In the genomic region with DNA sequence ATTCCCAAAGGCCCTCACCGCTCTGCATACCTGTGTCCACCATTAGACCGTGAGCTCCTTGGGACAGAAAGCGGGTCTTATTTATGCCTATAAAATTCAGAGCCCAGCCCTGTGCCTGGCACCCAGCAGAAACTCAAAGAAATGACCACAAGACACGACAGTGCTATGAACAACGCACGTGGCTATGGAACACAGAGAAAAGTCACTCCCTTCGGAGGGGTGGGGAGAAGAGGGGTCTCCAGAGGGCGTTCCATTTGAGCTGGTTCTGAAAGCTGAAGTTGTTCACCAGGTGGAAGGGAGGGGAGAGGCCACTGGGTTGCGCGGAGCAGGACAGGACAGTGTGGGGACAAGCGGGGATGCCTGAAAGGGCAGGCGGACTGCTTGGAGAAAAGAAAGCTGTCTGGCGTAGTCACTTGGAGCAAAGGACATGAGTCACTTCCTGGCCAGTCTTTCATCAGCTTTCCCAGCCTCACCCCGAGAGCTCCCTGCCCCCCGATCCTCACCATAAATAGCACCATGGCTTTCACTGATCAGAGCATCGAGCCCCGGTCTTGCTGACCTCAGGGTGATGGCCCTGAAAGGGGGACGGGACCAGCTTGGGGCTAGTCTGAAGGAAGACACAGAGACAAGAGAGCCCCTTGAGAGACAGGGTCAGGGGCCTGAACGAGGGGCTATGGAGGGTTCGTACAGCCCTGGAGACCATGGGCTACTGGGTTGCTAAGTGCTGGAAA, we compare ENCODE assay signal across 1 cellular context.
A peak's percentile ranks its signal among the peaks of the same experiment; 100 is the strongest.
TF ChIP-seq lines count a peak whose summit lies in the region.

No MANE protein-coding gene starts in this region.

TF ChIP-seq in K562, 482 proteins besides CTCF, POLR2A, EP300 and RAD21 (continued from another document and continues in another):
- TF ChIP-seq FOXK2 (conservative IDR thresholded peaks at IDR 0.05 in 1 of 2, IDR thresholded peaks at IDR 0.05 in 1 of 2; ENCODE audit: low read depth in 2 of 2) (peak in 1 of 2 experiments; percentile 21; a peak in 1 of 4 replicates), ETS1 (conservative IDR thresholded peaks at IDR 0.05; ENCODE audit: control insufficient read depth, low read depth, low read length) (no peak), ZEB2 (IDR thresholded peaks at IDR 0.05) (no peak), USF2 (CRISPR knock-in tag; IDR thresholded peaks at IDR 0.05) (no peak), SMAD4 (CRISPR knock-in tag; conservative IDR thresholded peaks at IDR 0.05) (peak; percentile 82), MED1 (CRISPR knock-in tag; IDR thresholded peaks at IDR 0.05; ENCODE audit: borderline replicate concordance) (no peak), PML (IDR thresholded peaks at IDR 0.05; ENCODE audit: low read length) (0 out of 2 replicates have a peak, but pooled peaks have one; percentile 19), ZNF507 (tag; conservative IDR thresholded peaks at IDR 0.05) (no peak), NEUROD1 (IDR thresholded peaks at IDR 0.05; ENCODE audit: borderline replicate concordance, low read depth, low read length, partially characterized antibody) (peak; percentile 55), YY1 (IDR thresholded peaks at IDR 0.05; ENCODE audit: borderline replicate concordance in 1 of 3, control insufficient read depth in 1 of 3, extremely low read depth in 1 of 3, insufficient read depth in 3 of 3, insufficient read length in 1 of 3, insufficient replicate concordance in 2 of 3, low read depth in 1 of 3, low read length in 2 of 3) (no peak), POLR2AphosphoS2 (IDR thresholded peaks at IDR 0.05; ENCODE audit: low read length) (no peak), TCF7 (IDR thresholded peaks at IDR 0.05; ENCODE audit: borderline replicate concordance) (0 out of 2 replicates have a peak, but pooled peaks have one; percentile 15), RREB1 (CRISPR knock-in tag; IDR thresholded peaks at IDR 0.05) (no peak), FOS (IDR thresholded peaks at IDR 0.05; ENCODE audit: extremely low read depth, insufficient read length) (no peak), NRF1 (conservative IDR thresholded peaks at IDR 0.05 in 1 of 2, IDR thresholded peaks at IDR 0.05 in 1 of 2) (peak; percentile 25 to 29; a peak in 3 of 4 replicates), DACH1 (IDR thresholded peaks at IDR 0.05; ENCODE audit: partially characterized antibody) (no peak), ATF4 (CRISPR knock-in tag; IDR thresholded peaks at IDR 0.05) (peak; percentile 91), ZNF324 (CRISPR knock-in tag; IDR thresholded peaks at IDR 0.05) (no peak), TRIM28 (IDR thresholded peaks at IDR 0.05) (peak; percentile 76; the same call in 1 of the 2 replicates), HDAC1 (IDR thresholded peaks at IDR 0.05) (peak in 1 of 2 experiments; percentile 57; a peak in 2 of 4 replicates), ILK (tag; IDR thresholded peaks at IDR 0.05; ENCODE audit: borderline replicate concordance, low read depth) (no peak), CREM (IDR thresholded peaks at IDR 0.05; ENCODE audit: low read depth) (peak; percentile 74), LCOR (CRISPR knock-in tag; IDR thresholded peaks at IDR 0.05) (peak; percentile 76; the same call in 1 of the 2 replicates), CLOCK (CRISPR knock-in tag; IDR thresholded peaks at IDR 0.05; ENCODE audit: borderline replicate concordance) (no peak)
- TF ChIP-seq, protein P1, sequence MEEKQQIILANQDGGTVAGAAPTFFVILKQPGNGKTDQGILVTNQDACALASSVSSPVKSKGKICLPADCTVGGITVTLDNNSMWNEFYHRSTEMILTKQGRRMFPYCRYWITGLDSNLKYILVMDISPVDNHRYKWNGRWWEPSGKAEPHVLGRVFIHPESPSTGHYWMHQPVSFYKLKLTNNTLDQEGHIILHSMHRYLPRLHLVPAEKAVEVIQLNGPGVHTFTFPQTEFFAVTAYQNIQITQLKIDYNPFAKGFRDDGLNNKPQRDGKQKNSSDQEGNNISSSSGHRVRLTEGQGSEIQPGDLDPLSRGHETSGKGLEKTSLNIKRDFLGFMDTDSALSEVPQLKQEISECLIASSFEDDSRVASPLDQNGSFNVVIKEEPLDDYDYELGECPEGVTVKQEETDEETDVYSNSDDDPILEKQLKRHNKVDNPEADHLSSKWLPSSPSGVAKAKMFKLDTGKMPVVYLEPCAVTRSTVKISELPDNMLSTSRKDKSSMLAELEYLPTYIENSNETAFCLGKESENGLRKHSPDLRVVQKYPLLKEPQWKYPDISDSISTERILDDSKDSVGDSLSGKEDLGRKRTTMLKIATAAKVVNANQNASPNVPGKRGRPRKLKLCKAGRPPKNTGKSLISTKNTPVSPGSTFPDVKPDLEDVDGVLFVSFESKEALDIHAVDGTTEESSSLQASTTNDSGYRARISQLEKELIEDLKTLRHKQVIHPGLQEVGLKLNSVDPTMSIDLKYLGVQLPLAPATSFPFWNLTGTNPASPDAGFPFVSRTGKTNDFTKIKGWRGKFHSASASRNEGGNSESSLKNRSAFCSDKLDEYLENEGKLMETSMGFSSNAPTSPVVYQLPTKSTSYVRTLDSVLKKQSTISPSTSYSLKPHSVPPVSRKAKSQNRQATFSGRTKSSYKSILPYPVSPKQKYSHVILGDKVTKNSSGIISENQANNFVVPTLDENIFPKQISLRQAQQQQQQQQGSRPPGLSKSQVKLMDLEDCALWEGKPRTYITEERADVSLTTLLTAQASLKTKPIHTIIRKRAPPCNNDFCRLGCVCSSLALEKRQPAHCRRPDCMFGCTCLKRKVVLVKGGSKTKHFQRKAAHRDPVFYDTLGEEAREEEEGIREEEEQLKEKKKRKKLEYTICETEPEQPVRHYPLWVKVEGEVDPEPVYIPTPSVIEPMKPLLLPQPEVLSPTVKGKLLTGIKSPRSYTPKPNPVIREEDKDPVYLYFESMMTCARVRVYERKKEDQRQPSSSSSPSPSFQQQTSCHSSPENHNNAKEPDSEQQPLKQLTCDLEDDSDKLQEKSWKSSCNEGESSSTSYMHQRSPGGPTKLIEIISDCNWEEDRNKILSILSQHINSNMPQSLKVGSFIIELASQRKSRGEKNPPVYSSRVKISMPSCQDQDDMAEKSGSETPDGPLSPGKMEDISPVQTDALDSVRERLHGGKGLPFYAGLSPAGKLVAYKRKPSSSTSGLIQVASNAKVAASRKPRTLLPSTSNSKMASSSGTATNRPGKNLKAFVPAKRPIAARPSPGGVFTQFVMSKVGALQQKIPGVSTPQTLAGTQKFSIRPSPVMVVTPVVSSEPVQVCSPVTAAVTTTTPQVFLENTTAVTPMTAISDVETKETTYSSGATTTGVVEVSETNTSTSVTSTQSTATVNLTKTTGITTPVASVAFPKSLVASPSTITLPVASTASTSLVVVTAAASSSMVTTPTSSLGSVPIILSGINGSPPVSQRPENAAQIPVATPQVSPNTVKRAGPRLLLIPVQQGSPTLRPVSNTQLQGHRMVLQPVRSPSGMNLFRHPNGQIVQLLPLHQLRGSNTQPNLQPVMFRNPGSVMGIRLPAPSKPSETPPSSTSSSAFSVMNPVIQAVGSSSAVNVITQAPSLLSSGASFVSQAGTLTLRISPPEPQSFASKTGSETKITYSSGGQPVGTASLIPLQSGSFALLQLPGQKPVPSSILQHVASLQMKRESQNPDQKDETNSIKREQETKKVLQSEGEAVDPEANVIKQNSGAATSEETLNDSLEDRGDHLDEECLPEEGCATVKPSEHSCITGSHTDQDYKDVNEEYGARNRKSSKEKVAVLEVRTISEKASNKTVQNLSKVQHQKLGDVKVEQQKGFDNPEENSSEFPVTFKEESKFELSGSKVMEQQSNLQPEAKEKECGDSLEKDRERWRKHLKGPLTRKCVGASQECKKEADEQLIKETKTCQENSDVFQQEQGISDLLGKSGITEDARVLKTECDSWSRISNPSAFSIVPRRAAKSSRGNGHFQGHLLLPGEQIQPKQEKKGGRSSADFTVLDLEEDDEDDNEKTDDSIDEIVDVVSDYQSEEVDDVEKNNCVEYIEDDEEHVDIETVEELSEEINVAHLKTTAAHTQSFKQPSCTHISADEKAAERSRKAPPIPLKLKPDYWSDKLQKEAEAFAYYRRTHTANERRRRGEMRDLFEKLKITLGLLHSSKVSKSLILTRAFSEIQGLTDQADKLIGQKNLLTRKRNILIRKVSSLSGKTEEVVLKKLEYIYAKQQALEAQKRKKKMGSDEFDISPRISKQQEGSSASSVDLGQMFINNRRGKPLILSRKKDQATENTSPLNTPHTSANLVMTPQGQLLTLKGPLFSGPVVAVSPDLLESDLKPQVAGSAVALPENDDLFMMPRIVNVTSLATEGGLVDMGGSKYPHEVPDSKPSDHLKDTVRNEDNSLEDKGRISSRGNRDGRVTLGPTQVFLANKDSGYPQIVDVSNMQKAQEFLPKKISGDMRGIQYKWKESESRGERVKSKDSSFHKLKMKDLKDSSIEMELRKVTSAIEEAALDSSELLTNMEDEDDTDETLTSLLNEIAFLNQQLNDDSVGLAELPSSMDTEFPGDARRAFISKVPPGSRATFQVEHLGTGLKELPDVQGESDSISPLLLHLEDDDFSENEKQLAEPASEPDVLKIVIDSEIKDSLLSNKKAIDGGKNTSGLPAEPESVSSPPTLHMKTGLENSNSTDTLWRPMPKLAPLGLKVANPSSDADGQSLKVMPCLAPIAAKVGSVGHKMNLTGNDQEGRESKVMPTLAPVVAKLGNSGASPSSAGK (IDR thresholded peaks at IDR 0.05): peak; percentile 95
